8 cellular contexts compared by ENCODE assay signal in the genomic region with DNA sequence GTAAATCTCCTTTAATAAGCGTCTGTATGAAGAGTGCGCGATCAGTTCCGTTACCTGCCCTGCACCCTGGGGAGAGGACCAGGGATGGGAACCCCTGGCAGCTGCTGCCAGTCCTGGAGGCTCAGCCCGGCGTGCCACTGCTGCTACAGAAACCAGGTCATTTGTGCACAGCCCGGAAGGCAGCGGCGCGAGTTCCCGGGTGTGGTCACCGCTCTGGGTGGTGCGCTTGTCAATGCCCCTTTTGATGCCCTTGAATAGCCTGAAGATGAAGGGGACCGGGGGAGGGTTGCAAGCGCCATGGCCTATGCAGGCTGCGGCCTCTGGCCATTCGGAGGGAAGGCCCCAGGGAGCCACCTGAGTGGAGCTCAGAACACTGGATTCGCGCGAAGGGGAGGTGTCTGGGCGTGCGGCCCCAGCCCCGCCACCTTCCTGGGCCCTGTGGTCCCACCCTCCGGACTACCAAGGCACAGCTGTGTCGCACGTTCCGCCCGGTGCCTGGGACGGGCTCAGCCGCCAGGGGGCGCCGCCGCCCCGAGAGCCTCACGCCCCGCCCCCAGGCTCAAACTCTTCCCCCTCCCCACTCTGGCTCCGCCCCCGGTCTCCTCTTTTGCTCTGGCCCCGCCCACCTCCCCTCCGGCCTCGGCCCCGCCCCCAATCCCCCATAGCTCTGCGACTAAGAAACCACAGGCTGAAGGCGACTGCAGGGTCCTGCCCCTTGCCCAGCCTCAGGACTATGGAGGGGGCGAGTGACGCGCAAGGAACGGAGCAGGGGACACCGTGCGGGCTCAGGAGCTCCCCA. TPM values are rescaled to one million over a fixed set of nuclear protein-coding genes. Genes with fewer than 3 reads are reported as not detected.
DNase-seq lines count a peak whose midpoint lies in the region; ATAC-seq and TF ChIP-seq lines count a peak whose summit lies in the region.

No MANE protein-coding gene starts in this region.

- H3K36me3 ChIP-seq in DOHH2 (ENCODE audit: control insufficient read depth, low read length): peaks cover 50% of the 10 kb centered on the region

- H3K4me3 ChIP-seq in DOHH2 (ENCODE audit: low read length): no peak overlapping the region

- ATAC-seq in natural killer cell treated with Interleukin-12 subunit alpha and Interleukin-12 subunit beta and Interleukin-15 and Interleukin-18, amount 100 ng/mL, for 72 hours: peak; percentile 83 to 90
- peak; percentile 78 to 81 for ATAC-seq in stimulated activated naive B cell treated with anti-CD40 and anti-IgM and Interleukin-4, amounts not matched to agents 10 μg/mL and 1 μg/mL and 100 μg/mL, for 72 hours (replicated peaks)
- ATAC-seq in GM21737 (IDR thresholded peaks at IDR 0.05; ENCODE audit: unreplicated experiment) (no peak), HG03280 (IDR thresholded peaks at IDR 0.05; ENCODE audit: unreplicated experiment) (no peak)

- no peak overlapping the region for H3K27ac Mint-ChIP-seq in natural killer cell treated with Interleukin-12 subunit alpha and Interleukin-12 subunit beta and Interleukin-15 and Interleukin-18, amount 100 ng/mL, for 72 hours
- peak overlapping the region; percentile 25 for H3K27ac Mint-ChIP-seq in stimulated activated naive B cell treated with anti-CD40 and anti-IgM and Interleukin-4, amounts not matched to agents 10 μg/mL and 1 μg/mL and 100 μg/mL, for 72 hours

- no peak overlapping the region for H3K4me2 ChIP-seq in DOHH2 (ENCODE audit: low read length)

- no peaks in the 10 kb centered on the region for H3K27me3 Mint-ChIP-seq in natural killer cell treated with Interleukin-12 subunit alpha and Interleukin-12 subunit beta and Interleukin-15 and Interleukin-18, amount 100 ng/mL, for 72 hours
- no peaks in the 10 kb centered on the region for H3K27me3 Mint-ChIP-seq in stimulated activated naive B cell treated with anti-CD40 and anti-IgM and Interleukin-4, amounts not matched to agents 10 μg/mL and 1 μg/mL and 100 μg/mL, for 72 hours

- peak; percentile 32 for DNase-seq in NCI-H1048 (lab: John Stamatoyannopoulos, UW)
- DNase-seq in activated T-cell treated with anti-CD3 and anti-CD28 coated beads, Interleukin-2, amount 50 U/mL, for 48 hours: peak; percentile 89 to 91
- DNase-seq in fibroblast of peridontal ligament (ENCODE audit: extremely low read depth): peak; percentile 31
- peak; percentile 83 for DNase-seq in natural killer cell treated with Interleukin-12 subunit alpha and Interleukin-12 subunit beta and Interleukin-15 and Interleukin-18, amount 100 ng/mL, for 72 hours (ENCODE audit: low spot score)
- peak; percentile 64 for DNase-seq in stimulated activated naive B cell treated with anti-CD40 and anti-IgM and Interleukin-4, amounts not matched to agents 10 μg/mL and 1 μg/mL and 100 μg/mL, for 72 hours

- H3K4me1 Mint-ChIP-seq in natural killer cell treated with Interleukin-12 subunit alpha and Interleukin-12 subunit beta and Interleukin-15 and Interleukin-18, amount 100 ng/mL, for 72 hours (ENCODE audit: low read depth in 2 of 2): peaks cover 0 to 11% of the 10 kb centered on the region in 2 donors
- peaks cover 9 to 23% of the 10 kb centered on the region in 2 donors for H3K4me1 Mint-ChIP-seq in stimulated activated naive B cell treated with anti-CD40 and anti-IgM and Interleukin-4, amounts not matched to agents 10 μg/mL and 1 μg/mL and 100 μg/mL, for 72 hours

- no peaks in the 10 kb centered on the region for H3K9me2 ChIP-seq in DOHH2 (replicated peaks; ENCODE audit: control insufficient read depth, low read length)

- no peaks in the 10 kb centered on the region for H3K27me3 ChIP-seq in DOHH2 (ENCODE audit: control insufficient read depth, low read length)

- peak overlapping the region; percentile 22 for H3K4me3 Mint-ChIP-seq in natural killer cell treated with Interleukin-12 subunit alpha and Interleukin-12 subunit beta and Interleukin-15 and Interleukin-18, amount 100 ng/mL, for 72 hours
- H3K4me3 Mint-ChIP-seq in stimulated activated naive B cell treated with anti-CD40 and anti-IgM and Interleukin-4, amounts not matched to agents 10 μg/mL and 1 μg/mL and 100 μg/mL, for 72 hours: peak overlapping the region in 1 of 2 donors; percentile 7

- no peaks in the 10 kb centered on the region for H3K36me3 Mint-ChIP-seq in natural killer cell treated with Interleukin-12 subunit alpha and Interleukin-12 subunit beta and Interleukin-15 and Interleukin-18, amount 100 ng/mL, for 72 hours
- peaks cover 41 to 44% of the 10 kb centered on the region in 2 donors for H3K36me3 Mint-ChIP-seq in stimulated activated naive B cell treated with anti-CD40 and anti-IgM and Interleukin-4, amounts not matched to agents 10 μg/mL and 1 μg/mL and 100 μg/mL, for 72 hours

- no peaks in the 10 kb centered on the region for H3K79me2 ChIP-seq in DOHH2 (ENCODE audit: control insufficient read depth, low read length)

- H3F3A ChIP-seq in DOHH2 (ENCODE audit: control insufficient read depth, insufficient read depth): no peaks in the 10 kb centered on the region

- H3K4me1 ChIP-seq in DOHH2 (ENCODE audit: control insufficient read depth, low read length): no peaks in the 10 kb centered on the region

- H3K9me3 Mint-ChIP-seq in natural killer cell treated with Interleukin-12 subunit alpha and Interleukin-12 subunit beta and Interleukin-15 and Interleukin-18, amount 100 ng/mL, for 72 hours: no peaks in the 10 kb centered on the region
- H3K9me3 Mint-ChIP-seq in stimulated activated naive B cell treated with anti-CD40 and anti-IgM and Interleukin-4, amounts not matched to agents 10 μg/mL and 1 μg/mL and 100 μg/mL, for 72 hours: no peaks in the 10 kb centered on the region

- no peak overlapping the region for H3K27ac ChIP-seq in DOHH2 (ENCODE audit: low read depth, low read length)

- no peaks in the 10 kb centered on the region for H3K9me3 ChIP-seq in DOHH2 (ENCODE audit: control insufficient read depth, insufficient read depth, low read length)

- peak; percentile 95 for TF ChIP-seq CTCF in DOHH2 (IDR thresholded peaks at IDR 0.05; ENCODE audit: low read depth, low read length, poor library complexity, severe bottlenecking)

- H4K20me1 ChIP-seq in DOHH2 (ENCODE audit: control insufficient read depth, insufficient read depth, low read depth, low read length): no peaks in the 10 kb centered on the region

RNA-seq across cellular contexts. Expression of a gene that starts 16.5 kb away (rescaled TPM):
- 10 to 100 TPM; 87.3 to 99.4 TPM for total RNA-seq in natural killer cell treated with Interleukin-12 subunit alpha and Interleukin-12 subunit beta and Interleukin-15 and Interleukin-18, amount 100 ng/mL, for 72 hours

Comparison
In these comparisons a context has a peak if more than half of its experiments do, and no peak if none do; other contexts are left out.
1. DNase-seq: peak in every context shown above with its lines; median percentile 90 in activated T-cell treated with anti-CD3 and anti-CD28 coated beads, Interleukin-2, amount 50 U/mL, for 48 hours; 83 in natural killer cell treated with Interleukin-12 subunit alpha and Interleukin-12 subunit beta and Interleukin-15 and Interleukin-18, amount 100 ng/mL, for 72 hours; 64 in stimulated activated naive B cell treated with anti-CD40 and anti-IgM and Interleukin-4, amounts not matched to agents 10 μg/mL and 1 μg/mL and 100 μg/mL, for 72 hours; 32 in NCI-H1048; 31 in fibroblast of peridontal ligament.
2. ATAC-seq: peak in natural killer cell treated with Interleukin-12 subunit alpha and Interleukin-12 subunit beta and Interleukin-15 and Interleukin-18, amount 100 ng/mL, for 72 hours (2 of 2) and stimulated activated naive B cell treated with anti-CD40 and anti-IgM and Interleukin-4, amounts not matched to agents 10 μg/mL and 1 μg/mL and 100 μg/mL, for 72 hours (2 of 2); none in GM21737 (single experiment) and HG03280 (single experiment).